ENCODE assay signal across 8 cellular contexts in genomic region chr19:12156254-12157058, GRCh38. TPM values are rescaled to one million over a fixed set of nuclear protein-coding genes. Genes with fewer than 3 reads are reported as not detected.
DNase-seq lines count a peak whose midpoint lies in the region; ATAC-seq and TF ChIP-seq lines count a peak whose summit lies in the region.

ZNF625 (minus strand) TSS chr19:12156734; CDS start chr19:12156558, 176 bp downstream.

- no peaks in the 10 kb centered on the region for H3K36me3 ChIP-seq in sigmoid colon

- peak; percentile 73 for ATAC-seq in GM19463 (IDR thresholded peaks at IDR 0.05; ENCODE audit: unreplicated experiment)

- peaks cover 0 to 5% (median 3%) of the 10 kb centered on the region in 3 donors for H3K27me3 Mint-ChIP-seq in immature natural killer cell (ENCODE audit: low read depth in 3 of 3)

- H3K27me3 ChIP-seq in sigmoid colon: no peaks in the 10 kb centered on the region

- TF ChIP-seq CTCF in sigmoid colon (IDR thresholded peaks at IDR 0.05): no peak

- no peaks in the 10 kb centered on the region for H3K36me3 Mint-ChIP-seq in immature natural killer cell

- intact Hi-C loops in sigmoid colon (cut with DNase I): no loop called here

- H3K4me1 Mint-ChIP-seq in immature natural killer cell: peaks cover 25 to 28% of the 10 kb centered on the region in 2 donors

- peaks cover 0 to 23% (median 17%) of the 10 kb centered on the region in 4 donors for H3K4me1 ChIP-seq in sigmoid colon

- TF ChIP-seq POLR2A in sigmoid colon (IDR thresholded peaks at IDR 0.05): peak in 1 of 2 donors; percentile 55

- H3K4me3 Mint-ChIP-seq in immature natural killer cell: peak within 1 kb of the TSS; percentile 83 to 94 (median 91)

- no peaks in the 10 kb centered on the region for H3K9me3 ChIP-seq in sigmoid colon

- H3K27ac Mint-ChIP-seq in immature natural killer cell: peak within 1 kb of the TSS; percentile 62 to 91 (median 80)

- peak within 1 kb of the TSS; percentile 81 to 85 (median 84) for H3K27ac ChIP-seq in sigmoid colon

- peak; percentile 53 for DNase-seq in COLO829 (ENCODE audit: low spot score)
- peak; percentile 95 for DNase-seq in M059J (ENCODE audit: low read depth)
- peak; percentile 92 for DNase-seq in SK-N-DZ (ENCODE audit: low spot score)
- peak; percentile 97 for DNase-seq in cerebellar cortex (ENCODE audit: low spot score)
- peak; percentile 32 to 36 (median 32) for DNase-seq in immature natural killer cell
- DNase-seq in sigmoid colon: peak; percentile 94
- no peak for DNase-seq in LoVo (ENCODE audit: low spot score)

- peak within 1 kb of the TSS; percentile 61 to 86 (median 78) for H3K4me3 ChIP-seq in sigmoid colon

- H3K9me3 Mint-ChIP-seq in immature natural killer cell: peaks cover 0 to 2% (median 0%) of the 10 kb centered on the region in 6 donors

- WGBS in sigmoid colon, 2 donors: 1 to 2% methylated on average over 57 of the region's 57 CpGs

- no peak for TF ChIP-seq EP300 in sigmoid colon (IDR thresholded peaks at IDR 0.05)

RNA-seq across cellular contexts. Expression of gene ZNF625, which starts in this region (rescaled TPM):
- total RNA-seq in M059J (2014; rRNA removed; shearing (Covaris generic)): 6.6 and 17.6 TPM in 2 replicates
- 5.5 and 7.5 TPM in 2 replicates for polyA plus RNA-seq in SK-N-DZ (2014; cell fraction: cytosol; rRNA removed)
- 2.9 and 7.2 TPM in 2 replicates for polyA plus RNA-seq in SK-N-DZ (2014; cell fraction: nucleus; rRNA removed)
- 1 to 10 TPM in 1 of 3 donors, under 1 TPM in 1, not detected in 1; 0.51 to 3.6 TPM for polyA plus RNA-seq in immature natural killer cell
- 1 to 10 TPM; 5.0 to 8.0 (median 6.9) TPM for total RNA-seq in sigmoid colon
- polyA plus RNA-seq in sigmoid colon: 1 to 10 TPM in 2 of 3 donors, not detected in 1; 1.7 to 1.8 TPM
